Comparison of ENCODE assay signal across 8 cellular contexts in the genomic region with DNA sequence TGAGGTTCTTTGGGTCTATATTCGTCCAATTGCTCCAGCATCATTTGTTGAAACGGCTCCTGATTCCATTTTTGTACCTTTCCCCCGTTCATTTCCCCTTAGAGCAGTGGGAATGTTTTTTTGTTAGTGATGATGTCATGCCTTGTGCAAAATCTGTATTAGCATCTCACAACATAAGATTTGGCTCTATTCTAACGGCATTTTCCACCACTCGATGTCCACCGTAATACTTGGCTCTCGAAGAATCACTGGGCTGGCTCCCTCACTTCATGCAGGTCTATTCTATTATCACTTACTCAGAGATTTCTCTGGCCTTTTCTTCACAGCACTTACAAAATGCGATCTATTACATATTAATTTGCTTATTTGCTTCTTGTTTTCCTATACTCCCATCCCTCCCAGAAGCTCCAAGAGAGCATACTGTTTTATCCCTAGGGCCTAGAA. TPM values are rescaled to one million over a fixed set of nuclear protein-coding genes. Genes with fewer than 3 reads are reported as not detected.
A peak's percentile ranks its signal among the peaks of the same experiment; 100 is the strongest.
DNase-seq lines count a peak whose midpoint lies in the region; ATAC-seq, FAIRE-seq and TF ChIP-seq lines count a peak whose summit lies in the region.

No MANE protein-coding gene starts in this region.

- peak overlapping the region; percentile 61 for H3K27ac ChIP-seq in CD4-positive, alpha-beta memory T cell (ENCODE audit: low read depth, low read length)
- peak overlapping the region; percentile 87 for H3K27ac ChIP-seq in VCaP
- H3K27ac ChIP-seq in kidney (ENCODE audit: low read depth in 2 of 2, low read length in 2 of 2): peak overlapping the region; percentile 85 to 86

- no peaks in the 10 kb centered on the region for H3K9me3 ChIP-seq in CD4-positive, alpha-beta memory T cell (ENCODE audit: control insufficient read depth in 1 of 2, low read length in 2 of 2)
- H3K9me3 ChIP-seq in kidney (ENCODE audit: control insufficient read depth in 1 of 2, low read length in 2 of 2) (no peaks in the 10 kb centered on the region), mucosa of descending colon (no peaks in the 10 kb centered on the region)

- H3K27ac Mint-ChIP-seq in CD4-positive, alpha-beta memory T cell: no peak overlapping the region
- H3K27ac Mint-ChIP-seq in T-cell: no peak overlapping the region
- H3K27ac Mint-ChIP-seq in osteocyte (ENCODE audit: unreplicated experiment): no peak overlapping the region

- no peak for TF ChIP-seq CTCF in VCaP (conservative IDR thresholded peaks at IDR 0.05)
- TF ChIP-seq CTCF in kidney (IDR thresholded peaks at IDR 0.05; ENCODE audit: borderline replicate concordance, extremely low read depth, insufficient read depth): no peak
- no peak for TF ChIP-seq CTCF in osteocyte (IDR thresholded peaks at IDR 0.05)
- TF ChIP-seq CTCF in mucosa of descending colon (IDR thresholded peaks at IDR 0.05): no peak

- peak overlapping the region; percentile 15 to 85 for H3K4me3 ChIP-seq in CD4-positive, alpha-beta memory T cell (ENCODE audit: low read length in 2 of 2)
- H3K4me3 ChIP-seq in kidney (ENCODE audit: low read length in 2 of 2): peak overlapping the region; percentile 62 to 90
- H3K4me3 ChIP-seq in mucosa of descending colon: no peak overlapping the region

- CTCF ChIA-PET in CD4-positive, alpha-beta memory T cell (lab: Charles Lee; ENCODE audit: partially characterized antibody): interaction anchor here (0.7 to 9.2 kb wide), 31 partner anchors 9 to 755 kb away, joined by 3 to 161 read pairs (median 4); partner anchors contain the start of genes SPAG9 and UTP18
- CTCF ChIA-PET in T-cell (lab: Charles Lee): interaction anchor here (0.7 to 1.6 kb wide), 11 partner anchors 11 to 301 kb away, joined by 3 to 61 read pairs (median 7); partner anchors contain the start of genes NME2 (in 1 of the 2) and SPAG9 (in 1 of the 2)

- peak; percentile 3 for ATAC-seq in HG02981 (IDR thresholded peaks at IDR 0.05; ENCODE audit: unreplicated experiment)
- ATAC-seq in T-cell (replicated peaks in 1 of 4): no peak
- no peak for ATAC-seq in GM19035 (IDR thresholded peaks at IDR 0.05; ENCODE audit: unreplicated experiment)
- ATAC-seq in mucosa of descending colon: no peak

- H3K9me3 Mint-ChIP-seq in CD4-positive, alpha-beta memory T cell: no peaks in the 10 kb centered on the region
- H3K9me3 Mint-ChIP-seq in T-cell (no peaks in the 10 kb centered on the region), osteocyte (ENCODE audit: unreplicated experiment) (no peaks in the 10 kb centered on the region)

- peak overlapping the region; percentile 21 to 77 for H3K9ac ChIP-seq in kidney (ENCODE audit: low read length in 2 of 2)

- peaks cover 0 to 7% (median 2%) of the 10 kb centered on the region in 4 donors for H3K4me1 Mint-ChIP-seq in CD4-positive, alpha-beta memory T cell
- H3K4me1 Mint-ChIP-seq in T-cell: peaks cover 5 to 7% (median 5%) of the 10 kb centered on the region in 3 donors
- H3K4me1 Mint-ChIP-seq in osteocyte (ENCODE audit: unreplicated experiment): no peaks in the 10 kb centered on the region

- peaks cover 4% of the 10 kb centered on the region for H3K36me3 ChIP-seq in CD4-positive, alpha-beta memory T cell (ENCODE audit: insufficient read depth, low read length)
- H3K36me3 ChIP-seq in kidney (ENCODE audit: control insufficient read depth in 1 of 2, insufficient read depth in 2 of 2, low read length in 2 of 2) (peaks cover 0 to 5% of the 10 kb centered on the region in 2 donors), mucosa of descending colon (ENCODE audit: low read depth) (no peaks in the 10 kb centered on the region)

- H3K4me3 Mint-ChIP-seq in CD4-positive, alpha-beta memory T cell: no peak overlapping the region
- H3K4me3 Mint-ChIP-seq in T-cell (no peak overlapping the region), osteocyte (ENCODE audit: unreplicated experiment) (no peak overlapping the region)

- intact Hi-C loops in CD4-positive, alpha-beta memory T cell (cut with micrococcal nuclease): loop anchor here (1.0 to 5.0 kb wide), 8 partner anchors 14 to 444 kb away; partner anchors contain the start of genes MBTD1, NME2, TOB1 and UTP18
- intact Hi-C loops in kidney (cut with DNase I) (no loop called here), mucosa of descending colon (cut with DNase I, micrococcal nuclease) (loop anchor here (2.0 to 10.0 kb wide), 3 partner anchors 148 to 298 kb away; no protein-coding TSS in a partner anchor)

- H3K27me3 Mint-ChIP-seq in CD4-positive, alpha-beta memory T cell: peaks cover 0 to 1% of the 10 kb centered on the region in 2 donors
- H3K27me3 Mint-ChIP-seq in T-cell (no peaks in the 10 kb centered on the region), osteocyte (ENCODE audit: unreplicated experiment) (no peaks in the 10 kb centered on the region)

- no peak for DNase-seq in CD4-positive, alpha-beta memory T cell
- DNase-seq in kidney: no peak
- DNase-seq in T-cell: no peak
- no peak for DNase-seq in osteocyte (ENCODE audit: extremely low spot score, unreplicated experiment)
- no peak for DNase-seq in mucosa of descending colon

- H3K4me1 ChIP-seq in CD4-positive, alpha-beta memory T cell (ENCODE audit: insufficient read depth, low read length): peaks cover 21% of the 10 kb centered on the region
- peaks cover 0 to 7% of the 10 kb centered on the region in 2 donors for H3K4me1 ChIP-seq in kidney (ENCODE audit: control insufficient read depth in 1 of 2, insufficient read depth in 1 of 2, low read depth in 1 of 2, low read length in 2 of 2)
- peaks cover 15% of the 10 kb centered on the region for H3K4me1 ChIP-seq in mucosa of descending colon (ENCODE audit: low read depth)

- FAIRE-seq in kidney (lab: Jason Lieb, UNC): no peak

- POLR2A ChIA-PET in CD4-positive, alpha-beta memory T cell (lab: Charles Lee; ENCODE audit: partially characterized antibody): interaction anchor here (0.6 to 4.7 kb wide), 24 partner anchors 10 to 373 kb away, joined by 3 to 56 read pairs (median 6); partner anchors contain the start of genes MBTD1, NME2, SPAG9 and TOB1
- POLR2A ChIA-PET in T-cell (lab: Charles Lee): interaction anchor here (0.5 to 1.1 kb wide), 6 partner anchors 32 to 371 kb away, joined by 3 to 7 read pairs (median 4); partner anchors contain the start of gene SPAG9 (in 1 of the 2)

- no peaks in the 10 kb centered on the region for H3K27me3 ChIP-seq in CD4-positive, alpha-beta memory T cell (ENCODE audit: insufficient read depth, low read length)

- peaks cover 4 to 8% of the 10 kb centered on the region in 2 donors for H3K36me3 Mint-ChIP-seq in CD4-positive, alpha-beta memory T cell
- H3K36me3 Mint-ChIP-seq in T-cell (peaks cover 6% of the 10 kb centered on the region), osteocyte (ENCODE audit: unreplicated experiment) (peaks cover 3% of the 10 kb centered on the region)

RNA-seq across cellular contexts. Expression of gene NME1, which starts 0.6 kb away (rescaled TPM):
- 10 to 100 TPM; 10.0 to 12.2 TPM for total RNA-seq in CD4-positive, alpha-beta memory T cell
- polyA plus RNA-seq in CD4-positive, alpha-beta memory T cell: 10 to 100 TPM; 62.5 to 67.2 TPM
- total RNA-seq in kidney (55.9 TPM), T-cell (10 to 100 TPM; 17.7 to 28.0 (median 22.1) TPM), osteocyte (77.7 and 77.8 TPM in 2 replicates), mucosa of descending colon (10 to 100 TPM; 18.8 to 64.2 (median 23.9) TPM)
- polyA plus RNA-seq in kidney (ENCODE audit: insufficient read depth, low read depth, low replicate concordance): 112 TPM

RNA-seq across cellular contexts. Expression of gene NME2, which starts 13.4 kb away (rescaled TPM):
- 100 to 1,000 TPM; 134 to 142 TPM for total RNA-seq in CD4-positive, alpha-beta memory T cell
- polyA plus RNA-seq in CD4-positive, alpha-beta memory T cell: 100 to 1,000 TPM; 277 to 331 TPM
- total RNA-seq in kidney (412 TPM), T-cell (100 to 1,000 TPM; 162 to 290 (median 201) TPM), osteocyte (651 and 667 TPM in 2 replicates), mucosa of descending colon (100 to 1,000 TPM; 306 to 433 (median 397) TPM)
- 736 TPM for polyA plus RNA-seq in kidney (ENCODE audit: insufficient read depth, low read depth, low replicate concordance)

RNA-seq across cellular contexts. Expression of gene SPAG9, which starts 32.1 kb away (rescaled TPM):
- 10 to 100 TPM; 62.0 to 62.3 TPM for total RNA-seq in CD4-positive, alpha-beta memory T cell
- polyA plus RNA-seq in CD4-positive, alpha-beta memory T cell: 10 to 100 TPM in 1 of 2 donors, 1 to 10 TPM in 1; 3.2 to 10.0 TPM
- total RNA-seq in kidney (93.3 TPM), T-cell (10 to 100 TPM; 48.9 to 61.8 (median 51.9) TPM), osteocyte (100 and 108 TPM in 2 replicates), mucosa of descending colon (10 to 100 TPM; 64.1 to 96.7 (median 79.8) TPM)
- 15.4 TPM for polyA plus RNA-seq in kidney (ENCODE audit: insufficient read depth, low read depth, low replicate concordance)
